In the genomic region with DNA sequence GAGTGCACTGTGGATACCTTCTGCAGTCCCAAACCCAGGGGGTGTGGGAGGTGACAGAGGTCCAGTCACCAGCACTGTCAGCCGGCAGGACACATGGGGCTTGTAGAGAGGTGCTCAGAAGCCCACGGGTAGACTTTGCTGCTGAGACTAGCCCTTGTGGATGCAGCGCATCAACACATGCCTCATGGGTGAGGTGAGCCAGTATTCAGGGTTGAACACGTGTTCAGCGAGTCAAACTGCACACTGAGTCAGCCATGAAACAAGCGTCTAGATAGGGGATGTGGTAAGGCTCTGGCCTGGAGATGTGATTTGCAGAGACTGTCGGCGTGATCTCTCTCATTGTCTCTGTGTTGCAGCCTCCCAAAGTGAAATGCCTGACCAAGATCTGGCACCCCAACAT, we compare ENCODE assay signal across 10 cellular contexts. TPM values are rescaled to one million over a fixed set of nuclear protein-coding genes. Genes with fewer than 3 reads are reported as not detected.
DNase-seq lines count a peak whose midpoint lies in the region; ATAC-seq and TF ChIP-seq lines count a peak whose summit lies in the region.
"Had no signal": no experiment of that assay in that cellular context is flagged by ENCODE, and none has a peak within 500 bp of the region (broad histone marks: within the 10 kb centered on the region; RNA-seq: fewer than 3 reads in every experiment).

No MANE protein-coding gene starts in this region.

- no peak for TF ChIP-seq RAD21 in SK-N-SH (IDR thresholded peaks at IDR 0.05; ENCODE audit: low read length)

- CTCF ChIA-PET in SK-N-SH (lab: Yijun Ruan, JAX) = no interaction called here

- H3F3A ChIP-seq in SK-N-SH (replicated peaks; ENCODE audit: insufficient read depth) = no peaks in the 10 kb centered on the region

- H3K9me3 ChIP-seq in right cardiac atrium (ENCODE audit: control insufficient read depth, low read length) = no peaks in the 10 kb centered on the region
- no peaks in the 10 kb centered on the region for H3K9me3 ChIP-seq in SK-N-SH

- TF ChIP-seq CTCF in AG10803 (conservative IDR thresholded peaks at IDR 0.05; ENCODE audit: low read length) (no peak), brain microvascular endothelial cell (IDR thresholded peaks at IDR 0.05; ENCODE audit: low read depth, low read length, missing control alignments) (peak; percentile 20), SK-N-SH (IDR thresholded peaks at IDR 0.05) (no peak)

- WGBS in right cardiac atrium = 89% methylated on average over 8 of the region's 8 CpGs
- 83% methylated on average over 5 of the region's 8 CpGs for WGBS in SK-N-SH (ENCODE audit: low lambda C conversion rate)

- H3K27me3 ChIP-seq in brain microvascular endothelial cell (replicated peaks) (no peaks in the 10 kb centered on the region), right cardiac atrium (ENCODE audit: control insufficient read depth, insufficient read depth) (no peaks in the 10 kb centered on the region), SK-N-SH (ENCODE audit: insufficient read depth) (no peaks in the 10 kb centered on the region)

- no peak overlapping the region for H2AFZ ChIP-seq in SK-N-SH (ENCODE audit: low read depth)

- peaks cover 18% of the 10 kb centered on the region; the same call in 1 of the 2 replicates for H3K79me2 ChIP-seq in SK-N-SH (ENCODE audit: insufficient read depth)

- peaks cover 2% of the 10 kb centered on the region for H3K4me1 ChIP-seq in right cardiac atrium (ENCODE audit: control insufficient read depth, insufficient read depth, low read length)
- peaks cover 0 to 6% of the 10 kb centered on the region in 2 experiments; a peak in 1 of 4 replicates for H3K4me1 ChIP-seq in SK-N-SH (ENCODE audit: control insufficient read depth in 1 of 2, insufficient read depth in 2 of 2, low read depth in 1 of 2, low read length in 1 of 2)

- peaks cover 2% of the 10 kb centered on the region for H3K36me3 ChIP-seq in brain microvascular endothelial cell (replicated peaks)
- peaks cover 6 to 30% of the 10 kb centered on the region in 2 experiments for H3K36me3 ChIP-seq in SK-N-SH (replicated peaks in 1 of 2; ENCODE audit: control insufficient read depth in 1 of 2, insufficient read depth in 2 of 2, low read length in 1 of 2)

- H3K27ac ChIP-seq in brain microvascular endothelial cell (no peak overlapping the region), right cardiac atrium (ENCODE audit: low read length) (no peak overlapping the region), SK-N-SH (ENCODE audit: low read depth in 2 of 2, low read length in 1 of 2) (no peak overlapping the region)

- DNase-seq in AG10803 (ENCODE audit: low read depth) (peak; percentile 45), NCI-H226 (peak; percentile 16), brain microvascular endothelial cell (peak; percentile 42), skeletal muscle cell (ENCODE audit: low read depth) (peak; percentile 31), right cardiac atrium (no peak), SK-N-SH (no peak), NCI-H2107 treated with DMSO at 0.1 percent for 48 hours (lab: John Stamatoyannopoulos, UW; ENCODE audit: unreplicated experiment) (no peak)
- DNase-seq: naive B cell, NCI-H1105 treated with DMSO at 0.1 percent for 48 hours had no signal

- H3K9ac ChIP-seq in SK-N-SH = no peak overlapping the region

- intact Hi-C loops in right cardiac atrium (cut with DNase I) = no loop called here

- H3K4me2 ChIP-seq in SK-N-SH = no peak overlapping the region

- H3K9me2 ChIP-seq in SK-N-SH = no peaks in the 10 kb centered on the region

- no peaks in the 10 kb centered on the region for H4K20me1 ChIP-seq in SK-N-SH (ENCODE audit: insufficient read depth)

- TF ChIP-seq EP300 in SK-N-SH (IDR thresholded peaks at IDR 0.05; ENCODE audit: borderline replicate concordance in 1 of 2, low read depth in 1 of 2, low read length in 1 of 2) = no peak

- no peak overlapping the region for H3K4me3 ChIP-seq in AG10803 (ENCODE audit: low read length)
- H3K4me3 ChIP-seq in brain microvascular endothelial cell (ENCODE audit: low read depth, low read length) = no peak overlapping the region
- H3K4me3 ChIP-seq in skeletal muscle cell (ENCODE audit: low read depth, low read length) = no peak overlapping the region
- no peak overlapping the region for H3K4me3 ChIP-seq in right cardiac atrium (ENCODE audit: low read length)
- H3K4me3 ChIP-seq in SK-N-SH (ENCODE audit: low read depth in 2 of 2, low read length in 1 of 2) = no peak overlapping the region

- ATAC-seq in right cardiac atrium (no peak), HG03439 (IDR thresholded peaks at IDR 0.05; ENCODE audit: unreplicated experiment) (no peak)

- in situ Hi-C loops in brain microvascular endothelial cell (cut with HindIII; ENCODE audit: low pct_ligation_motif_present, low sequenced_read_pairs) = no loop called here

- POLR2A ChIA-PET in SK-N-SH (lab: Yijun Ruan, JAX) = no interaction called here

TF ChIP-seq in SK-N-SH, 30 proteins besides CTCF, POLR2A, EP300 and RAD21:
- TF ChIP-seq, protein P1, sequence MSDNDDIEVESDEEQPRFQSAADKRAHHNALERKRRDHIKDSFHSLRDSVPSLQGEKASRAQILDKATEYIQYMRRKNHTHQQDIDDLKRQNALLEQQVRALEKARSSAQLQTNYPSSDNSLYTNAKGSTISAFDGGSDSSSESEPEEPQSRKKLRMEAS (IDR thresholded peaks at IDR 0.05; ENCODE audit: low read depth) = no peak
- TF ChIP-seq GABPA (IDR thresholded peaks at IDR 0.05; ENCODE audit: low read depth) (no peak), TEAD4 (IDR thresholded peaks at IDR 0.05; ENCODE audit: borderline replicate concordance, insufficient read depth) (no peak), RXRA (IDR thresholded peaks at IDR 0.05; ENCODE audit: borderline replicate concordance, low read depth) (no peak), RCOR1 (IDR thresholded peaks at IDR 0.05; ENCODE audit: low read length) (no peak), FOSL2 (IDR thresholded peaks at IDR 0.05; ENCODE audit: borderline replicate concordance, low read depth) (no peak), SMC3 (IDR thresholded peaks at IDR 0.05; ENCODE audit: low read depth, low read length) (no peak), YY1 (IDR thresholded peaks at IDR 0.05; ENCODE audit: low read depth) (no peak)

RNA-seq across cellular contexts. Expression of a gene that starts 35.8 kb away (rescaled TPM):
- 10 to 100 TPM in 3 of 4 donors, 1 to 10 TPM in 1; 9.4 to 14.2 (median 11.7) TPM for total RNA-seq in right cardiac atrium
- polyA plus RNA-seq in right cardiac atrium = 8.2 TPM
- 19.1 and 20.9 TPM in 2 replicates for polyA plus RNA-seq in SK-N-SH (2012; rRNA removed)
- 13.0 and 17.2 TPM in 2 replicates for polyA plus RNA-seq in SK-N-SH (2012; cell fraction: cytosol; rRNA removed)
- polyA plus RNA-seq in SK-N-SH (2012; cell fraction: nucleus; rRNA removed) = 25.5 and 29.9 TPM in 2 replicates

RNA-seq across cellular contexts. Expression of a gene that starts 58.2 kb away (rescaled TPM):
- 100 to 1,000 TPM; 100 to 118 (median 107) TPM for total RNA-seq in right cardiac atrium
- 95.9 TPM for polyA plus RNA-seq in right cardiac atrium
- polyA plus RNA-seq in SK-N-SH (2012; rRNA removed) = 56.9 and 66.9 TPM in 2 replicates
- polyA plus RNA-seq in SK-N-SH (2012; cell fraction: cytosol; rRNA removed) = 78.1 and 79.9 TPM in 2 replicates
- polyA plus RNA-seq in SK-N-SH (2012; cell fraction: nucleus; rRNA removed) = 14.3 and 22.2 TPM in 2 replicates

Comparison
In these comparisons a context has a peak if more than half of its experiments do, and no peak if none do; other contexts are left out.
1. DNase-seq: peak in AG10803 (single experiment), NCI-H226 (single experiment), brain microvascular endothelial cell (single experiment) and skeletal muscle cell (single experiment); none in right cardiac atrium (0 of 3), SK-N-SH (single experiment) and NCI-H2107 treated with DMSO at 0.1 percent for 48 hours (single experiment).